Comparison of ENCODE assay signal across 20 cellular contexts in genomic region chr15:73969151-73969759, GRCh38. TPM values are rescaled to one million over a fixed set of nuclear protein-coding genes. Genes with fewer than 3 reads are reported as not detected.
DNase-seq lines count a peak whose midpoint lies in the region; ATAC-seq and TF ChIP-seq lines count a peak whose summit lies in the region.
"Had no signal": no experiment of that assay in that cellular context is flagged by ENCODE, and none has a peak within 500 bp of the region (broad histone marks: within the 10 kb centered on the region; RNA-seq: fewer than 3 reads in every experiment).

No MANE protein-coding gene starts in this region.

- no peak overlapping the region for H3K4me3 ChIP-seq in osteoblast (ENCODE audit: insufficient read depth, low read length)
- H3K4me3 ChIP-seq: HAP-1 had no signal

- H3K9me3 Mint-ChIP-seq in HFFc6, result peaks cover 2% of the 10 kb centered on the region; the same call in 1 of the 2 replicates
- H3K9me3 Mint-ChIP-seq in chondrocyte (ENCODE audit: low read depth), result no peaks in the 10 kb centered on the region

- H3K4me3 Mint-ChIP-seq in HFFc6 (no peak overlapping the region), chondrocyte (ENCODE audit: unreplicated experiment) (no peak overlapping the region)

- H3K79me2 ChIP-seq in osteoblast (ENCODE audit: insufficient read depth, low read length), result no peaks in the 10 kb centered on the region

- H3K27me3 ChIP-seq in osteoblast (ENCODE audit: insufficient read depth, low read length), result no peaks in the 10 kb centered on the region

- H3K4me1 Mint-ChIP-seq in HFFc6 (ENCODE audit: low read depth), result peaks cover 53% of the 10 kb centered on the region
- peaks cover 25% of the 10 kb centered on the region for H3K4me1 Mint-ChIP-seq in chondrocyte (ENCODE audit: low read depth)

- peak; percentile 4 for DNase-seq in AG20443 (ENCODE audit: low spot score)
- DNase-seq in HFFc6, result no peak
- DNase-seq in chondrocyte (ENCODE audit: low spot score), result peak; percentile 20
- DNase-seq in osteoblast (ENCODE audit: insufficient read length, low spot score, missing footprints), result no peak
- DNase-seq in stimulated activated CD4-positive, alpha-beta T cell treated with anti-CD3 and anti-CD28 coated beads, Interleukin-12 subunit alpha, Interleukin-12 subunit beta, amount 100 ng/mL, for 4 hours, result no peak
- DNase-seq in ecto neural progenitor cell (ENCODE audit: low spot score), result no peak
- DNase-seq: COR-L47; NCI-H1048; NCI-H1436 treated with DMSO at 0.1 percent for 48 hours; NCI-H2029 treated with DMSO at 0.1 percent for 48 hours; NCI-H2171 treated with DMSO at 0.1 percent for 48 hours; NCI-H446 treated with DMSO at 0.1 percent for 48 hours; NK-92 treated with Interleukin-12 subunit alpha and Interleukin-12 subunit beta, amount 100 ng/mL, for 24 hours; OCI-M1; RPMI8226 had no signal

- H3K9me3 ChIP-seq in osteoblast (ENCODE audit: low read depth, low read length), result no peaks in the 10 kb centered on the region
- H3K9me3 ChIP-seq: HAP-1 had no signal

- no peak overlapping the region for H3K27ac ChIP-seq in osteoblast (ENCODE audit: low read depth, low read length)
- H3K27ac ChIP-seq: C4-2B, KMS-11 had no signal

- H3K36me3 Mint-ChIP-seq in HFFc6 (ENCODE audit: low read depth) (peaks cover 1% of the 10 kb centered on the region; the same call in 1 of the 2 replicates), chondrocyte (ENCODE audit: low read depth) (no peaks in the 10 kb centered on the region)

- H3K27me3 Mint-ChIP-seq in HFFc6 (ENCODE audit: insufficient read depth) (no peaks in the 10 kb centered on the region), chondrocyte (ENCODE audit: low read depth) (no peaks in the 10 kb centered on the region)

- H2AFZ ChIP-seq in osteoblast (ENCODE audit: low read length), result peak overlapping the region; percentile 34

- ATAC-seq in HG03520 (IDR thresholded peaks at IDR 0.05; ENCODE audit: unreplicated experiment), result no peak
- ATAC-seq: HepG2 had no signal

- TF ChIP-seq CTCF in HFFc6 (IDR thresholded peaks at IDR 0.05) (no peak), chondrocyte (IDR thresholded peaks at IDR 0.05) (no peak), osteoblast (IDR thresholded peaks at IDR 0.05; ENCODE audit: extremely low read depth, low read depth, low read length) (no peak)

- no peak overlapping the region for H3K4me2 ChIP-seq in osteoblast (ENCODE audit: insufficient read depth, low read length)
- H3K4me2 ChIP-seq: KMS-11 had no signal

- H3K27ac Mint-ChIP-seq in HFFc6 (peak overlapping the region; percentile 17; the same call in 1 of the 2 replicates), chondrocyte (ENCODE audit: unreplicated experiment) (no peak overlapping the region)

- H3K36me3 ChIP-seq in osteoblast (ENCODE audit: insufficient read depth, low read length), result no peaks in the 10 kb centered on the region
- H3K36me3 ChIP-seq: HAP-1 had no signal

- peaks cover 32% of the 10 kb centered on the region for H3K4me1 ChIP-seq in osteoblast (ENCODE audit: insufficient read depth, low read length)

- H4K20me1 ChIP-seq in osteoblast (ENCODE audit: insufficient read depth, low read length), result no peaks in the 10 kb centered on the region

RNA-seq across cellular contexts. Expression of gene STOML1, which starts 22.8 kb away (rescaled TPM):
- 10 to 100 TPM; 21.4 to 30.6 (median 24.7) TPM for total RNA-seq in HFFc6 (2021; fragmentation: NEBNext Ultra II Directional; extraction: Animal tissue kit (Norgen Biotek cat#: 25700))
- total RNA-seq in chondrocyte, result 18.0 to 26.4 TPM (median 18.9 TPM) in 3 replicates
- 14.1 and 15.0 TPM in 2 replicates for total RNA-seq in osteoblast

RNA-seq across cellular contexts. Expression of gene PML, which starts 25.3 kb away (rescaled TPM):
- 10 to 100 TPM; 45.2 to 51.8 (median 47.5) TPM for total RNA-seq in HFFc6 (2021; fragmentation: NEBNext Ultra II Directional; extraction: Animal tissue kit (Norgen Biotek cat#: 25700))
- total RNA-seq in chondrocyte (38.8 to 44.3 TPM (median 40.0 TPM) in 3 replicates), osteoblast (46.7 and 50.7 TPM in 2 replicates)

RNA-seq across cellular contexts. Expression of gene LOXL1, which starts 43.0 kb away (rescaled TPM):
- 100 to 1,000 TPM; 235 to 309 (median 288) TPM for total RNA-seq in HFFc6 (2021; fragmentation: NEBNext Ultra II Directional; extraction: Animal tissue kit (Norgen Biotek cat#: 25700))
- total RNA-seq in chondrocyte, result 428 to 446 TPM (median 444 TPM) in 3 replicates
- total RNA-seq in osteoblast, result 246 and 264 TPM in 2 replicates

Comparison
In these comparisons a context has a peak if more than half of its experiments do, and no peak if none do; other contexts are left out.
1. DNase-seq: peak in AG20443 (single experiment) and chondrocyte (single experiment); none in HFFc6 (single experiment), osteoblast (single experiment), stimulated activated CD4-positive, alpha-beta T cell treated with anti-CD3 and anti-CD28 coated beads, Interleukin-12 subunit alpha, Interleukin-12 subunit beta, amount 100 ng/mL, for 4 hours (single experiment) and ecto neural progenitor cell (single experiment).